ENCODE assay signal across 9 cellular contexts in genomic region chr7:150428671-150429451, GRCh38. TPM values are rescaled to one million over a fixed set of nuclear protein-coding genes. Genes with fewer than 3 reads are reported as not detected.
DNase-seq lines count a peak whose midpoint lies in the region; ATAC-seq, FAIRE-seq and TF ChIP-seq lines count a peak whose summit lies in the region.
"Had no signal": no experiment of that assay in that cellular context is flagged by ENCODE, and none has a peak within 500 bp of the region (broad histone marks: within the 10 kb centered on the region; RNA-seq: fewer than 3 reads in every experiment).

No MANE protein-coding gene starts in this region.

- no peaks in the 10 kb centered on the region for H3K36me3 ChIP-seq in pancreas

- H3K4me1 ChIP-seq in pancreas, result no peaks in the 10 kb centered on the region
- H3K4me1 ChIP-seq: psoas muscle had no signal

- no peaks in the 10 kb centered on the region for H3K27me3 ChIP-seq in pancreas

- intact Hi-C loops in pancreas (cut with DNase I), result no loop called here

- no peak overlapping the region for H3K4me3 ChIP-seq in pancreas
- H3K4me3 ChIP-seq: psoas muscle had no signal

- ATAC-seq in pancreas (peak; percentile 40 to 89 (median 80)), HG03342 (IDR thresholded peaks at IDR 0.05; ENCODE audit: unreplicated experiment) (no peak)

- TF ChIP-seq CTCF in pancreas (IDR thresholded peaks at IDR 0.05), result no peak

- FAIRE-seq in pancreas (lab: Jason Lieb, UNC), result no peak

- H3K27ac ChIP-seq in pancreas, result no peak overlapping the region
- H3K27ac ChIP-seq: psoas muscle had no signal

- no peaks in the 10 kb centered on the region for H3K9me3 ChIP-seq in pancreas
- H3K9me3 ChIP-seq: psoas muscle had no signal

- DNase-seq in activated effector memory CD4-positive, alpha-beta T cell treated with anti-CD3 and anti-CD28 coated beads, Interleukin-2, amount 50 U/mL, for 16 hours, result peak; percentile 58
- DNase-seq in activated effector memory CD4-positive, alpha-beta T cell treated with Interleukin-2 at 50 U/mL for 16 hours, result no peak
- DNase-seq in HS-5 (ENCODE audit: low read depth) (peak; percentile 69), RPMI8226 (peak; percentile 95), epidermal melanocyte (ENCODE audit: insufficient read length, low spot score) (peak; percentile 59), pancreas (peak in 1 of 6 donors; percentile 42), SHP77 treated with DMSO at 0.1 percent for 48 hours (lab: John Stamatoyannopoulos, UW) (no peak)
- DNase-seq: psoas muscle had no signal

- 40 to 56% methylated on average over 11 of the region's 11 CpGs for WGBS in pancreas, 2 donors

RNA-seq across cellular contexts. Expression of gene GIMAP8, which starts 21.6 kb away (rescaled TPM):
- 1 to 10 TPM in 5 of 6 donors, under 1 TPM in 1; 0.75 to 5.9 (median 1.8) TPM for total RNA-seq in pancreas
- 1 to 10 TPM; 2.2 to 3.1 TPM for polyA plus RNA-seq in pancreas

RNA-seq across cellular contexts. Expression of gene ZNF775, which starts 49.7 kb away (rescaled TPM):
- 1 to 10 TPM; 2.0 to 3.9 (median 2.8) TPM for total RNA-seq in pancreas
- polyA plus RNA-seq in pancreas, result 1 to 10 TPM; 3.2 to 7.4 TPM

Comparison
In these comparisons a context has a peak if more than half of its experiments do, and no peak if none do; other contexts are left out.
1. DNase-seq: peak in activated effector memory CD4-positive, alpha-beta T cell treated with anti-CD3 and anti-CD28 coated beads, Interleukin-2, amount 50 U/mL, for 16 hours (single experiment), HS-5 (single experiment), RPMI8226 (single experiment) and epidermal melanocyte (single experiment); none in activated effector memory CD4-positive, alpha-beta T cell treated with Interleukin-2 at 50 U/mL for 16 hours (single experiment) and SHP77 treated with DMSO at 0.1 percent for 48 hours (single experiment).